ENCODE assay signal across 1 cellular context in the genomic region with DNA sequence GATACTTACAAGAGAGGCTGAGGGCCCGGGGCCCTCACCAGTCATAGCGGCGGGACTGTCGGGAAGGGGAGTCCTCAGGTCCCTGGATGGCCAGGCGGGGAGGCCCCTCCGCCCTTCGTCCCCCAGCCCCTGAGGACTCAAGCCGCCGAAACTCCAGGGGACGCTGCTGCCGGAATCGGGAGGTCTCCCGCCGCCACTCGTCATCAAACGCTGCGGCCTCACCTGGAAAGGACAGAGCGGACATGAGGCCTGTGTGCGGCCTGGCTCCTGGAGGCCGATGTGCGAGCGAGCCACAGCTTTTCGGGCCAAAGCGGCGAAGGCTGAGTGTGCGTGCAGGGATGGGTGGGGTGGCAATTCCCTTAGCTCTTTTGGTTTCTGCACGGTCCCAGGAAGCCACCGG.
TF ChIP-seq lines count a peak whose summit lies in the region.

No MANE protein-coding gene starts in this region.

TF ChIP-seq in H1, 55 proteins besides CTCF, POLR2A, EP300 and RAD21:
- TF ChIP-seq RNF2 (IDR thresholded peaks at IDR 0.05; ENCODE audit: borderline replicate concordance, low read depth, low read length, missing control alignments, poor library complexity, severe bottlenecking) (no peak), SP1 (IDR thresholded peaks at IDR 0.05; ENCODE audit: low read depth, low read length) (no peak), CEBPB (IDR thresholded peaks at IDR 0.05; ENCODE audit: low read depth, low read length) (no peak), JUN (IDR thresholded peaks at IDR 0.05; ENCODE audit: low read depth, low read length) (no peak), SP4 (IDR thresholded peaks at IDR 0.05; ENCODE audit: low read length) (no peak), GTF2F1 (IDR thresholded peaks at IDR 0.05; ENCODE audit: borderline replicate concordance, low read depth, low read length) (no peak), TCF12 (IDR thresholded peaks at IDR 0.05; ENCODE audit: low read depth, low read length) (no peak), TAF1 (IDR thresholded peaks at IDR 0.05; ENCODE audit: low read depth, low read length) (no peak), BRCA1 (IDR thresholded peaks at IDR 0.05; ENCODE audit: low read depth, low read length) (no peak), SIX5 (IDR thresholded peaks at IDR 0.05; ENCODE audit: low read depth, low read length) (no peak), HDAC6 (IDR thresholded peaks at IDR 0.05; ENCODE audit: low read depth, low read length) (no peak)
- TF ChIP-seq, protein P1, sequence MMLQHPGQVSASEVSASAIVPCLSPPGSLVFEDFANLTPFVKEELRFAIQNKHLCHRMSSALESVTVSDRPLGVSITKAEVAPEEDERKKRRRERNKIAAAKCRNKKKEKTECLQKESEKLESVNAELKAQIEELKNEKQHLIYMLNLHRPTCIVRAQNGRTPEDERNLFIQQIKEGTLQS (IDR thresholded peaks at IDR 0.05; ENCODE audit: insufficient read depth, low read depth, low read length), result no peak
- TF ChIP-seq, protein P2, sequence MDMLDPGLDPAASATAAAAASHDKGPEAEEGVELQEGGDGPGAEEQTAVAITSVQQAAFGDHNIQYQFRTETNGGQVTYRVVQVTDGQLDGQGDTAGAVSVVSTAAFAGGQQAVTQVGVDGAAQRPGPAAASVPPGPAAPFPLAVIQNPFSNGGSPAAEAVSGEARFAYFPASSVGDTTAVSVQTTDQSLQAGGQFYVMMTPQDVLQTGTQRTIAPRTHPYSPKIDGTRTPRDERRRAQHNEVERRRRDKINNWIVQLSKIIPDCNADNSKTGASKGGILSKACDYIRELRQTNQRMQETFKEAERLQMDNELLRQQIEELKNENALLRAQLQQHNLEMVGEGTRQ (IDR thresholded peaks at IDR 0.05; ENCODE audit: low read length), result no peak
